ENCODE assay signal across 1 cellular context in genomic region chr21:45287438-45288391, GRCh38.
TF ChIP-seq lines count a peak whose summit lies in the region.

A gene with protein sequence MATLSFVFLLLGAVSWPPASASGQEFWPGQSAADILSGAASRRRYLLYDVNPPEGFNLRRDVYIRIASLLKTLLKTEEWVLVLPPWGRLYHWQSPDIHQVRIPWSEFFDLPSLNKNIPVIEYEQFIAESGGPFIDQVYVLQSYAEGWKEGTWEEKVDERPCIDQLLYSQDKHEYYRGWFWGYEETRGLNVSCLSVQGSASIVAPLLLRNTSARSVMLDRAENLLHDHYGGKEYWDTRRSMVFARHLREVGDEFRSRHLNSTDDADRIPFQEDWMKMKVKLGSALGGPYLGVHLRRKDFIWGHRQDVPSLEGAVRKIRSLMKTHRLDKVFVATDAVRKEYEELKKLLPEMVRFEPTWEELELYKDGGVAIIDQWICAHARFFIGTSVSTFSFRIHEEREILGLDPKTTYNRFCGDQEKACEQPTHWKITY (minus strand): TSS chr21:45287895. CDS start chr21:45287871, 24 bp downstream.

TF ChIP-seq in HEK293, 187 proteins besides CTCF, POLR2A, EP300 and RAD21 (continued from another document):
- TF ChIP-seq, protein P1, sequence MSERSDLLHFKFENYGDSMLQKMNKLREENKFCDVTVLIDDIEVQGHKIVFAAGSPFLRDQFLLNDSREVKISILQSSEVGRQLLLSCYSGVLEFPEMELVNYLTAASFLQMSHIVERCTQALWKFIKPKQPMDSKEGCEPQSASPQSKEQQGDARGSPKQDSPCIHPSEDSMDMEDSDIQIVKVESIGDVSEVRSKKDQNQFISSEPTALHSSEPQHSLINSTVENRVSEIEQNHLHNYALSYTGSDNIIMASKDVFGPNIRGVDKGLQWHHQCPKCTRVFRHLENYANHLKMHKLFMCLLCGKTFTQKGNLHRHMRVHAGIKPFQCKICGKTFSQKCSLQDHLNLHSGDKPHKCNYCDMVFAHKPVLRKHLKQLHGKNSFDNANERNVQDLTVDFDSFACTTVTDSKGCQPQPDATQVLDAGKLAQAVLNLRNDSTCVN (tag by site-specific recombination; optimal IDR thresholded peaks at IDR 0.05), result peak; percentile 37
- TF ChIP-seq ZNF580 (tag by site-specific recombination; IDR thresholded peaks at IDR 0.05) (no peak), KLF9 (tag by site-specific recombination; IDR thresholded peaks at IDR 0.05; ENCODE audit: low read depth) (peak; percentile 98), ZNF571 (tag by site-specific recombination; IDR thresholded peaks at IDR 0.05) (no peak), ZBTB48 (tag by site-specific recombination; IDR thresholded peaks at IDR 0.05) (peak; percentile 29; the same call in 1 of the 2 replicates), ZNF174 (tag by site-specific recombination; IDR thresholded peaks at IDR 0.05) (no peak), ZNF239 (tag by site-specific recombination; IDR thresholded peaks at IDR 0.05) (no peak), ZBTB1 (tag by site-specific recombination; IDR thresholded peaks at IDR 0.05) (no peak), ZNF76 (tag by site-specific recombination; IDR thresholded peaks at IDR 0.05; ENCODE audit: borderline replicate concordance, low read depth) (peak; percentile 24; the same call in 1 of the 2 replicates), BCL11A (tag by site-specific recombination; IDR thresholded peaks at IDR 0.05; ENCODE audit: low read depth) (0 out of 2 replicates have a peak, but pooled peaks have one; percentile 63), ZNF600 (tag by site-specific recombination; IDR thresholded peaks at IDR 0.05) (peak; percentile 93), PATZ1 (tag by site-specific recombination; IDR thresholded peaks at IDR 0.05) (peak; percentile 74; the same call in 1 of the 2 replicates), EGR2 (tag by site-specific recombination; IDR thresholded peaks at IDR 0.05; ENCODE audit: low read depth) (peak; percentile 78), PBX3 (CRISPR knock-in tag; IDR thresholded peaks at IDR 0.05) (no peak), ZNF280C (tag by site-specific recombination; IDR thresholded peaks at IDR 0.05) (no peak), YY1 (tag by site-specific recombination; IDR thresholded peaks at IDR 0.05) (peak; percentile 47), MZF1 (tag by site-specific recombination; IDR thresholded peaks at IDR 0.05; ENCODE audit: borderline replicate concordance) (no peak), ZNF529 (tag by site-specific recombination; IDR thresholded peaks at IDR 0.05; ENCODE audit: insufficient replicate concordance) (no peak), ZNF629 (tag by site-specific recombination; IDR thresholded peaks at IDR 0.05) (peak; percentile 90), ZNF391 (tag by site-specific recombination; IDR thresholded peaks at IDR 0.05; ENCODE audit: borderline replicate concordance, low read depth) (no peak), ZNF335 (tag by site-specific recombination; conservative IDR thresholded peaks at IDR 0.05) (peak; percentile 25; the same call in 1 of the 2 replicates), KLF1 (tag by site-specific recombination; IDR thresholded peaks at IDR 0.05) (peak; percentile 99), SP7 (tag by site-specific recombination; IDR thresholded peaks at IDR 0.05) (0 out of 2 replicates have a peak, but pooled peaks have one; percentile 58), ZNF837 (tag by site-specific recombination; IDR thresholded peaks at IDR 0.05) (no peak), GLIS2 (tag by site-specific recombination; IDR thresholded peaks at IDR 0.05) (peak; percentile 17; the same call in 1 of the 2 replicates), TRIM28 (IDR thresholded peaks at IDR 0.05; ENCODE audit: borderline replicate concordance, low read length) (no peak), ZNF214 (tag by site-specific recombination; IDR thresholded peaks at IDR 0.05; ENCODE audit: borderline replicate concordance) (no peak)
- TF ChIP-seq, protein P2, sequence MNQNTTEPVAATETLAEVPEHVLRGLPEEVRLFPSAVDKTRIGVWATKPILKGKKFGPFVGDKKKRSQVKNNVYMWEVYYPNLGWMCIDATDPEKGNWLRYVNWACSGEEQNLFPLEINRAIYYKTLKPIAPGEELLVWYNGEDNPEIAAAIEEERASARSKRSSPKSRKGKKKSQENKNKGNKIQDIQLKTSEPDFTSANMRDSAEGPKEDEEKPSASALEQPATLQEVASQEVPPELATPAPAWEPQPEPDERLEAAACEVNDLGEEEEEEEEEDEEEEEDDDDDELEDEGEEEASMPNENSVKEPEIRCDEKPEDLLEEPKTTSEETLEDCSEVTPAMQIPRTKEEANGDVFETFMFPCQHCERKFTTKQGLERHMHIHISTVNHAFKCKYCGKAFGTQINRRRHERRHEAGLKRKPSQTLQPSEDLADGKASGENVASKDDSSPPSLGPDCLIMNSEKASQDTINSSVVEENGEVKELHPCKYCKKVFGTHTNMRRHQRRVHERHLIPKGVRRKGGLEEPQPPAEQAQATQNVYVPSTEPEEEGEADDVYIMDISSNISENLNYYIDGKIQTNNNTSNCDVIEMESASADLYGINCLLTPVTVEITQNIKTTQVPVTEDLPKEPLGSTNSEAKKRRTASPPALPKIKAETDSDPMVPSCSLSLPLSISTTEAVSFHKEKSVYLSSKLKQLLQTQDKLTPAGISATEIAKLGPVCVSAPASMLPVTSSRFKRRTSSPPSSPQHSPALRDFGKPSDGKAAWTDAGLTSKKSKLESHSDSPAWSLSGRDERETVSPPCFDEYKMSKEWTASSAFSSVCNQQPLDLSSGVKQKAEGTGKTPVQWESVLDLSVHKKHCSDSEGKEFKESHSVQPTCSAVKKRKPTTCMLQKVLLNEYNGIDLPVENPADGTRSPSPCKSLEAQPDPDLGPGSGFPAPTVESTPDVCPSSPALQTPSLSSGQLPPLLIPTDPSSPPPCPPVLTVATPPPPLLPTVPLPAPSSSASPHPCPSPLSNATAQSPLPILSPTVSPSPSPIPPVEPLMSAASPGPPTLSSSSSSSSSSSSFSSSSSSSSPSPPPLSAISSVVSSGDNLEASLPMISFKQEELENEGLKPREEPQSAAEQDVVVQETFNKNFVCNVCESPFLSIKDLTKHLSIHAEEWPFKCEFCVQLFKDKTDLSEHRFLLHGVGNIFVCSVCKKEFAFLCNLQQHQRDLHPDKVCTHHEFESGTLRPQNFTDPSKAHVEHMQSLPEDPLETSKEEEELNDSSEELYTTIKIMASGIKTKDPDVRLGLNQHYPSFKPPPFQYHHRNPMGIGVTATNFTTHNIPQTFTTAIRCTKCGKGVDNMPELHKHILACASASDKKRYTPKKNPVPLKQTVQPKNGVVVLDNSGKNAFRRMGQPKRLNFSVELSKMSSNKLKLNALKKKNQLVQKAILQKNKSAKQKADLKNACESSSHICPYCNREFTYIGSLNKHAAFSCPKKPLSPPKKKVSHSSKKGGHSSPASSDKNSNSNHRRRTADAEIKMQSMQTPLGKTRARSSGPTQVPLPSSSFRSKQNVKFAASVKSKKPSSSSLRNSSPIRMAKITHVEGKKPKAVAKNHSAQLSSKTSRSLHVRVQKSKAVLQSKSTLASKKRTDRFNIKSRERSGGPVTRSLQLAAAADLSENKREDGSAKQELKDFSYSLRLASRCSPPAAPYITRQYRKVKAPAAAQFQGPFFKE (tag by site-specific recombination; IDR thresholded peaks at IDR 0.05; ENCODE audit: borderline replicate concordance), result no peak
- TF ChIP-seq, protein P3, sequence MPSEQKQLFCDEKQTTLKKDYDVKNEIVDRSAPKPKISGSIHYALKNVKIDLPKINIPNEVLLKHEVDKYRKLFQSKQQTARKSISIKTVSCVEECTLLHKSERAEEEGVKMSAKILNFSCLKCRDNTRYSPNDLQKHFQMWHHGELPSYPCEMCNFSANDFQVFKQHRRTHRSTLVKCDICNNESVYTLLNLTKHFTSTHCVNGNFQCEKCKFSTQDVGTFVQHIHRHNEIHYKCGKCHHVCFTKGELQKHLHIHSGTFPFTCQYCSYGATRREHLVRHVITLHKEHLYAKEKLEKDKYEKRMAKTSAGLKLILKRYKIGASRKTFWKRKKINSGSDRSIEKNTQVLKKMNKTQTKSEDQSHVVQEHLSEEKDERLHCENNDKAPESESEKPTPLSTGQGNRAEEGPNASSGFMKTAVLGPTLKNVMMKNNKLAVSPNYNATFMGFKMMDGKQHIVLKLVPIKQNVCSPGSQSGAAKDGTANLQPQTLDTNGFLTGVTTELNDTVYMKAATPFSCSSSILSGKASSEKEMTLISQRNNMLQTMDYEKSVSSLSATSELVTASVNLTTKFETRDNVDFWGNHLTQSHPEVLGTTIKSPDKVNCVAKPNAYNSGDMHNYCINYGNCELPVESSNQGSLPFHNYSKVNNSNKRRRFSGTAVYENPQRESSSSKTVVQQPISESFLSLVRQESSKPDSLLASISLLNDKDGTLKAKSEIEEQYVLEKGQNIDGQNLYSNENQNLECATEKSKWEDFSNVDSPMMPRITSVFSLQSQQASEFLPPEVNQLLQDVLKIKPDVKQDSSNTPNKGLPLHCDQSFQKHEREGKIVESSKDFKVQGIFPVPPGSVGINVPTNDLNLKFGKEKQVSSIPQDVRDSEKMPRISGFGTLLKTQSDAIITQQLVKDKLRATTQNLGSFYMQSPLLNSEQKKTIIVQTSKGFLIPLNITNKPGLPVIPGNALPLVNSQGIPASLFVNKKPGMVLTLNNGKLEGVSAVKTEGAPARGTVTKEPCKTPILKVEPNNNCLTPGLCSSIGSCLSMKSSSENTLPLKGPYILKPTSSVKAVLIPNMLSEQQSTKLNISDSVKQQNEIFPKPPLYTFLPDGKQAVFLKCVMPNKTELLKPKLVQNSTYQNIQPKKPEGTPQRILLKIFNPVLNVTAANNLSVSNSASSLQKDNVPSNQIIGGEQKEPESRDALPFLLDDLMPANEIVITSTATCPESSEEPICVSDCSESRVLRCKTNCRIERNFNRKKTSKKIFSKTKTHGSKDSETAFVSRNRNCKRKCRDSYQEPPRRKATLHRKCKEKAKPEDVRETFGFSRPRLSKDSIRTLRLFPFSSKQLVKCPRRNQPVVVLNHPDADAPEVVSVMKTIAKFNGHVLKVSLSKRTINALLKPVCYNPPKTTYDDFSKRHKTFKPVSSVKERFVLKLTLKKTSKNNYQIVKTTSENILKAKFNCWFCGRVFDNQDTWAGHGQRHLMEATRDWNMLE (tag by site-specific recombination; conservative IDR thresholded peaks at IDR 0.05; ENCODE audit: low read depth), result no peak
- TF ChIP-seq, protein P4, sequence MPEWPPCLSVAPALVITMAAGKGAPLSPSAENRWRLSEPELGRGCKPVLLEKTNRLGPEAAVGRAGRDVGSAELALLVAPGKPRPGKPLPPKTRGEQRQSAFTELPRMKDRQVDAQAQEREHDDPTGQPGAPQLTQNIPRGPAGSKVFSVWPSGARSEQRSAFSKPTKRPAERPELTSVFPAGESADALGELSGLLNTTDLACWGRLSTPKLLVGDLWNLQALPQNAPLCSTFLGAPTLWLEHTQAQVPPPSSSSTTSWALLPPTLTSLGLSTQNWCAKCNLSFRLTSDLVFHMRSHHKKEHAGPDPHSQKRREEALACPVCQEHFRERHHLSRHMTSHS (tag by site-specific recombination; IDR thresholded peaks at IDR 0.05), result no peak
